ENCODE assay signal across 9 cellular contexts in genomic region chr17:45311406-45311761, GRCh38. TPM values are rescaled to one million over a fixed set of nuclear protein-coding genes. Genes with fewer than 3 reads are reported as not detected.
A peak's percentile ranks its signal among the peaks of the same experiment; 100 is the strongest.
DNase-seq lines count a peak whose midpoint lies in the region; ATAC-seq and TF ChIP-seq lines count a peak whose summit lies in the region.
"Had no signal": no experiment of that assay in that cellular context is flagged by ENCODE, and none has a peak within 500 bp of the region (broad histone marks: within the 10 kb centered on the region; RNA-seq: fewer than 3 reads in every experiment).

No MANE protein-coding gene starts in this region.

- peaks cover 86% of the 10 kb centered on the region for H3K4me1 Mint-ChIP-seq in stimulated activated naive CD8-positive, alpha-beta T cell treated with anti-CD3 and anti-CD28 coated beads, Interleukin-15, Interleukin-2, amounts not matched to agents 100 ng/mL and 50 ng/mL, for 24 hours (ENCODE audit: low read depth)

- intact Hi-C loops in ascending aorta (cut with DNase I): no loop called here

- peak overlapping the region; percentile 67 to 69 for H3K27ac ChIP-seq in ascending aorta
- H3K27ac ChIP-seq in muscle layer of colon (ENCODE audit: low read depth, low read length): peak overlapping the region; percentile 99

- TF ChIP-seq CTCF in ascending aorta (IDR thresholded peaks at IDR 0.05): no peak

- no peak for DNase-seq in stimulated activated naive CD8-positive, alpha-beta T cell treated with anti-CD3 and anti-CD28 coated beads, Interleukin-15, Interleukin-2, amounts not matched to agents 100 U/mL and 50 U/mL, for 24 hours
- DNase-seq in ascending aorta (ENCODE audit: low spot score in 2 of 2) (no peak), AG08395 (ENCODE audit: low spot score) (no peak), mucosa of gallbladder (ENCODE audit: low spot score) (no peak)
- no peak for DNase-seq in stimulated activated CD4-positive, alpha-beta T cell treated with anti-CD3 and anti-CD28 coated beads, Interleukin-4, amount 100 ng/mL, for 1 hour

- H3K9me3 Mint-ChIP-seq in stimulated activated naive CD8-positive, alpha-beta T cell treated with anti-CD3 and anti-CD28 coated beads, Interleukin-15, Interleukin-2, amounts not matched to agents 100 ng/mL and 50 ng/mL, for 24 hours: no peaks in the 10 kb centered on the region

- H3K36me3 ChIP-seq in ascending aorta: no peaks in the 10 kb centered on the region
- no peaks in the 10 kb centered on the region for H3K36me3 ChIP-seq in muscle layer of colon (ENCODE audit: insufficient read depth, low read length)

- H3K27me3 ChIP-seq in ascending aorta: no peaks in the 10 kb centered on the region
- H3K27me3 ChIP-seq in muscle layer of colon (ENCODE audit: control insufficient read depth in 1 of 2, insufficient read depth in 2 of 2, low read length in 2 of 2): no peaks in the 10 kb centered on the region

- H3K9me3 ChIP-seq in ascending aorta: no peaks in the 10 kb centered on the region
- no peaks in the 10 kb centered on the region for H3K9me3 ChIP-seq in muscle layer of colon (ENCODE audit: low read length)

- peak overlapping the region; percentile 99 for H3K27ac Mint-ChIP-seq in stimulated activated naive CD8-positive, alpha-beta T cell treated with anti-CD3 and anti-CD28 coated beads, Interleukin-15, Interleukin-2, amounts not matched to agents 100 ng/mL and 50 ng/mL, for 24 hours

- no peaks in the 10 kb centered on the region for H3K27me3 Mint-ChIP-seq in stimulated activated naive CD8-positive, alpha-beta T cell treated with anti-CD3 and anti-CD28 coated beads, Interleukin-15, Interleukin-2, amounts not matched to agents 100 ng/mL and 50 ng/mL, for 24 hours

- H3K4me1 ChIP-seq in ascending aorta (peaks cover 7 to 57% of the 10 kb centered on the region in 2 donors), muscle layer of colon (ENCODE audit: insufficient read depth, low read length) (peaks cover 88% of the 10 kb centered on the region)

- peak overlapping the region in 1 of 2 donors; percentile 43 for H3K4me3 ChIP-seq in ascending aorta
- peak overlapping the region in 1 of 2 donors; percentile 49 for H3K4me3 ChIP-seq in muscle layer of colon (ENCODE audit: low read depth in 1 of 2, low read length in 2 of 2)

- H3K9ac ChIP-seq in muscle layer of colon (ENCODE audit: low read length): peak overlapping the region; percentile 63

- peak overlapping the region; percentile 96 for H3K4me3 Mint-ChIP-seq in stimulated activated naive CD8-positive, alpha-beta T cell treated with anti-CD3 and anti-CD28 coated beads, Interleukin-15, Interleukin-2, amounts not matched to agents 100 ng/mL and 50 ng/mL, for 24 hours

- peaks cover 79% of the 10 kb centered on the region for H3K36me3 Mint-ChIP-seq in stimulated activated naive CD8-positive, alpha-beta T cell treated with anti-CD3 and anti-CD28 coated beads, Interleukin-15, Interleukin-2, amounts not matched to agents 100 ng/mL and 50 ng/mL, for 24 hours (ENCODE audit: low read depth)

- ATAC-seq in stimulated activated naive CD8-positive, alpha-beta T cell treated with anti-CD3 and anti-CD28 coated beads, Interleukin-15, Interleukin-2, amounts not matched to agents 100 U/mL and 50 U/mL, for 24 hours: no peak
- ATAC-seq in HG03469 (IDR thresholded peaks at IDR 0.05; ENCODE audit: unreplicated experiment): no peak

RNA-seq across cellular contexts. Expression of gene MAP3K14, which starts 5.4 kb away (rescaled TPM):
- total RNA-seq in ascending aorta: 7.7 TPM
- total RNA-seq in mucosa of gallbladder: 19.1 TPM

RNA-seq across cellular contexts. Expression of gene SPATA32, which starts 49.5 kb away (rescaled TPM):
- total RNA-seq in ascending aorta (not detected), mucosa of gallbladder (not detected)
- total RNA-seq: SK-MEL-5 had no signal
